In genomic region chr20:36181934-36182603, GRCh38 we compare ENCODE assay signal across 1 cellular context.
TF ChIP-seq lines count a peak whose summit lies in the region.

No MANE protein-coding gene starts in this region.

TF ChIP-seq in HepG2, 621 proteins besides CTCF, POLR2A, EP300 and RAD21 (continued from another document and continues in another):
- TF ChIP-seq ZBTB10 (CRISPR knock-in tag; IDR thresholded peaks at IDR 0.05; ENCODE audit: borderline replicate concordance) (no peak), GABPB1 (CRISPR knock-in tag; IDR thresholded peaks at IDR 0.05) (peak; percentile 73), SCMH1 (CRISPR knock-in tag; IDR thresholded peaks at IDR 0.05; ENCODE audit: borderline replicate concordance) (no peak), ZNF780A (CRISPR knock-in tag; IDR thresholded peaks at IDR 0.05) (peak; percentile 63; the same call in 1 of the 2 replicates), ZC3H4 (CRISPR knock-in tag; IDR thresholded peaks at IDR 0.05; ENCODE audit: borderline replicate concordance) (peak; percentile 38; the same call in 1 of the 2 replicates), ZNF704 (CRISPR knock-in tag; IDR thresholded peaks at IDR 0.05; ENCODE audit: borderline replicate concordance) (no peak), RARA (CRISPR knock-in tag; IDR thresholded peaks at IDR 0.05) (peak; percentile 77), ZFP90 (CRISPR knock-in tag; IDR thresholded peaks at IDR 0.05; ENCODE audit: borderline replicate concordance) (no peak), ZBTB7A (CRISPR knock-in tag; IDR thresholded peaks at IDR 0.05) (peak; percentile 37), GABPA (IDR thresholded peaks at IDR 0.05; ENCODE audit: low read depth, low read length) (no peak), GABPA (CRISPR knock-in tag; IDR thresholded peaks at IDR 0.05; ENCODE audit: low read depth) (peak; percentile 45), CSRNP1 (CRISPR knock-in tag; IDR thresholded peaks at IDR 0.05) (0 out of 2 replicates have a peak, but pooled peaks have one; percentile 19), SOX6 (IDR thresholded peaks at IDR 0.05) (no peak), SOX6 (CRISPR knock-in tag; IDR thresholded peaks at IDR 0.05) (peak; percentile 32), ZNF251 (CRISPR knock-in tag; IDR thresholded peaks at IDR 0.05) (peak; percentile 62; the same call in 1 of the 2 replicates), CEBPG (CRISPR knock-in tag; IDR thresholded peaks at IDR 0.05) (peak; percentile 94), HNF4A (CRISPR knock-in tag; IDR thresholded peaks at IDR 0.05) (no peak), CC2D1A (CRISPR knock-in tag; IDR thresholded peaks at IDR 0.05) (peak; percentile 83), ZHX2 (IDR thresholded peaks at IDR 0.05; ENCODE audit: low read depth) (peak; percentile 74; the same call in 1 of the 2 replicates), ZHX2 (CRISPR knock-in tag; IDR thresholded peaks at IDR 0.05; ENCODE audit: borderline replicate concordance) (no peak), KLF6 (CRISPR knock-in tag; IDR thresholded peaks at IDR 0.05) (no peak)
- TF ChIP-seq, protein P1, sequence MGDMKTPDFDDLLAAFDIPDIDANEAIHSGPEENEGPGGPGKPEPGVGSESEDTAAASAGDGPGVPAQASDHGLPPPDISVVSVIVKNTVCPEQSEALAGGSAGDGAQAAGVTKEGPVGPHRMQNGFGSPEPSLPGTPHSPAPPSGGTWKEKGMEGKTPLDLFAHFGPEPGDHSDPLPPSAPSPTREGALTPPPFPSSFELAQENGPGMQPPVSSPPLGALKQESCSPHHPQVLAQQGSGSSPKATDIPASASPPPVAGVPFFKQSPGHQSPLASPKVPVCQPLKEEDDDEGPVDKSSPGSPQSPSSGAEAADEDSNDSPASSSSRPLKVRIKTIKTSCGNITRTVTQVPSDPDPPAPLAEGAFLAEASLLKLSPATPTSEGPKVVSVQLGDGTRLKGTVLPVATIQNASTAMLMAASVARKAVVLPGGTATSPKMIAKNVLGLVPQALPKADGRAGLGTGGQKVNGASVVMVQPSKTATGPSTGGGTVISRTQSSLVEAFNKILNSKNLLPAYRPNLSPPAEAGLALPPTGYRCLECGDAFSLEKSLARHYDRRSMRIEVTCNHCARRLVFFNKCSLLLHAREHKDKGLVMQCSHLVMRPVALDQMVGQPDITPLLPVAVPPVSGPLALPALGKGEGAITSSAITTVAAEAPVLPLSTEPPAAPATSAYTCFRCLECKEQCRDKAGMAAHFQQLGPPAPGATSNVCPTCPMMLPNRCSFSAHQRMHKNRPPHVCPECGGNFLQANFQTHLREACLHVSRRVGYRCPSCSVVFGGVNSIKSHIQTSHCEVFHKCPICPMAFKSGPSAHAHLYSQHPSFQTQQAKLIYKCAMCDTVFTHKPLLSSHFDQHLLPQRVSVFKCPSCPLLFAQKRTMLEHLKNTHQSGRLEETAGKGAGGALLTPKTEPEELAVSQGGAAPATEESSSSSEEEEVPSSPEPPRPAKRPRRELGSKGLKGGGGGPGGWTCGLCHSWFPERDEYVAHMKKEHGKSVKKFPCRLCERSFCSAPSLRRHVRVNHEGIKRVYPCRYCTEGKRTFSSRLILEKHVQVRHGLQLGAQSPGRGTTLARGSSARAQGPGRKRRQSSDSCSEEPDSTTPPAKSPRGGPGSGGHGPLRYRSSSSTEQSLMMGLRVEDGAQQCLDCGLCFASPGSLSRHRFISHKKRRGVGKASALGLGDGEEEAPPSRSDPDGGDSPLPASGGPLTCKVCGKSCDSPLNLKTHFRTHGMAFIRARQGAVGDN (CRISPR knock-in tag; IDR thresholded peaks at IDR 0.05) = peak; percentile 85
- TF ChIP-seq, protein P2, sequence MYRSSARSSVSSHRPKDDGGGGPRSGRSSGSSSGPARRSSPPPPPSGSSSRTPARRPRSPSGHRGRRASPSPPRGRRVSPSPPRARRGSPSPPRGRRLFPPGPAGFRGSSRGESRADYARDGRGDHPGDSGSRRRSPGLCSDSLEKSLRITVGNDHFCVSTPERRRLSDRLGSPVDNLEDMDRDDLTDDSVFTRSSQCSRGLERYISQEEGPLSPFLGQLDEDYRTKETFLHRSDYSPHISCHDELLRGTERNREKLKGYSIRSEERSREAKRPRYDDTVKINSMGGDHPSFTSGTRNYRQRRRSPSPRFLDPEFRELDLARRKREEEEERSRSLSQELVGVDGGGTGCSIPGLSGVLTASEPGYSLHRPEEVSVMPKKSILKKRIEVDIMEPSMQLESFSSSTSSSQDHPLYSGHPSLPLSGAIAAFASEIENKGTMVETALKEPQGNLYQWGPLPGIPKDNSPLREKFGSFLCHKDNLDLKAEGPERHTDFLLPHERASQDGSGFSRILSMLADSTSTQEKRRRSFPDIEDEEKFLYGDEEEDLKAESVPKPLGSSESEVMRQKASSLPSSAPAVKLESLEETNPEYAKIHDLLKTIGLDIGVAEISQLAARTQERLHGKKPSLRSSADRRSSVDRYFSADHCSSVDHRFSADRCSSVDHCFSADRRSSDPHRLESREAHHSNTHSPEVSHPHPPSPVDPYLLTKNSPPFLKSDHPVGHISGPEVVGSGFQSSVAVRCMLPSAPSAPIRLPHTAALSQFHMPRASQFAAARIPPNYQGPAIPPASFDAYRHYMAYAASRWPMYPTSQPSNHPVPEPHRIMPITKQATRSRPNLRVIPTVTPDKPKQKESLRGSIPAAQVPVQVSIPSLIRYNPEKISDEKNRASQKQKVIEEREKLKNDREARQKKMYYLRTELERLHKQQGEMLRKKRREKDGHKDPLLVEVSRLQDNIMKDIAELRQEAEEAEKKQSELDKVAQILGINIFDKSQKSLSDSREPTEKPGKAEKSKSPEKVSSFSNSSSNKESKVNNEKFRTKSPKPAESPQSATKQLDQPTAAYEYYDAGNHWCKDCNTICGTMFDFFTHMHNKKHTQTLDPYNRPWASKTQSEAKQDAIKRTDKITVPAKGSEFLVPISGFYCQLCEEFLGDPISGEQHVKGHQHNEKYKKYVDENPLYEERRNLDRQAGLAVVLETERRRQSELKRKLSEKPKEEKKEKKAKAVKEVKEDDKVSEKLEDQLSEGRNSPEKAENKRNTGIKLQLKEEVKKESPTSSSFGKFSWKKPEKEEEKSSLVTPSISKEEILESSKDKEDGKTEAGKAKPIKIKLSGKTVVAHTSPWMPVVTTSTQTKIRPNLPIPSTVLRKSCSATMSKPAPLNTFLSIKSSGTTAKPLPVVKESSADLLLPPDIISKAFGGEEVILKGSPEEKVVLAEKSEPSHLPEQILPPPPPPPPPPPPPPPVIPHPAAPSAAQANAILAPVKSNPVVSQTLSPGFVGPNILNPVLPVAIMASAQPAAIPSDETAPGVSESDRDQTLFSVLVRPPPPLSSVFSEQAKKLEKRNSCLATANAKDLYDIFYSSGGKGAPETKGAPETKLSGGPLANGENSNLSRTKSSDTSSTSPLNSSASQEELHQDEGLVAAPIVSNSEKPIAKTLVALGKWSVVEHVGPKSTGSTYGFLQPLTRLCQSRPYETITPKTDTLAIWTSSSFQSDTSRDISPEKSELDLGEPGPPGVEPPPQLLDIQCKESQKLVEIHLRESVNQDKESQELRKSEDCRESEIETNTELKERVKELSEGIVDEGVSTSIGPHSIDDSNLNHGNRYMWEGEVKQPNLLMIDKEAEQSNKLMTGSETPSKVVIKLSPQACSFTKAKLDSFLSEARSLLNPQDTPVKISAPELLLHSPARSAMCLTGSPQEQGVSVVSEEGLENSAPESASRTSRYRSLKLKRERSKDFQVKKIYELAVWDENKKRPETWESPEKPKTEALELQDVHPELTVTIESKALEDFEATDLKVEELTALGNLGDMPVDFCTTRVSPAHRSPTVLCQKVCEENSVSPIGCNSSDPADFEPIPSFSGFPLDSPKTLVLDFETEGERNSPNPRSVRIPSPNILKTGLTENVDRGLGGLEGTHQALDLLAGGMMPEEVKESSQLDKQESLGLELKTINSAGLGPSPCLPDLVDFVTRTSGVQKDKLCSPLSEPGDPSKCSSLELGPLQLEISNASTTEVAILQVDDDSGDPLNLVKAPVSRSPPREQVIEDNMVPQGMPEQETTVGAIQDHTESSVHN (CRISPR knock-in tag; IDR thresholded peaks at IDR 0.05) = no peak; the same call in 1 of the 2 replicates
- TF ChIP-seq, protein P3, sequence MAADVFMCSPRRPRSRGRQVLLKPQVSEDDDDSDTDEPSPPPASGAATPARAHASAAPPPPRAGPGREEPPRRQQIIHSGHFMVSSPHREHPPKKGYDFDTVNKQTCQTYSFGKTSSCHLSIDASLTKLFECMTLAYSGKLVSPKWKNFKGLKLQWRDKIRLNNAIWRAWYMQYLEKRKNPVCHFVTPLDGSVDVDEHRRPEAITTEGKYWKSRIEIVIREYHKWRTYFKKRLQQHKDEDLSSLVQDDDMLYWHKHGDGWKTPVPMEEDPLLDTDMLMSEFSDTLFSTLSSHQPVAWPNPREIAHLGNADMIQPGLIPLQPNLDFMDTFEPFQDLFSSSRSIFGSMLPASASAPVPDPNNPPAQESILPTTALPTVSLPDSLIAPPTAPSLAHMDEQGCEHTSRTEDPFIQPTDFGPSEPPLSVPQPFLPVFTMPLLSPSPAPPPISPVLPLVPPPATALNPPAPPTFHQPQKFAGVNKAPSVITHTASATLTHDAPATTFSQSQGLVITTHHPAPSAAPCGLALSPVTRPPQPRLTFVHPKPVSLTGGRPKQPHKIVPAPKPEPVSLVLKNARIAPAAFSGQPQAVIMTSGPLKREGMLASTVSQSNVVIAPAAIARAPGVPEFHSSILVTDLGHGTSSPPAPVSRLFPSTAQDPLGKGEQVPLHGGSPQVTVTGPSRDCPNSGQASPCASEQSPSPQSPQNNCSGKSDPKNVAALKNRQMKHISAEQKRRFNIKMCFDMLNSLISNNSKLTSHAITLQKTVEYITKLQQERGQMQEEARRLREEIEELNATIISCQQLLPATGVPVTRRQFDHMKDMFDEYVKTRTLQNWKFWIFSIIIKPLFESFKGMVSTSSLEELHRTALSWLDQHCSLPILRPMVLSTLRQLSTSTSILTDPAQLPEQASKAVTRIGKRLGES (CRISPR knock-in tag; IDR thresholded peaks at IDR 0.05; ENCODE audit: borderline replicate concordance) = no peak
